In the genomic region with DNA sequence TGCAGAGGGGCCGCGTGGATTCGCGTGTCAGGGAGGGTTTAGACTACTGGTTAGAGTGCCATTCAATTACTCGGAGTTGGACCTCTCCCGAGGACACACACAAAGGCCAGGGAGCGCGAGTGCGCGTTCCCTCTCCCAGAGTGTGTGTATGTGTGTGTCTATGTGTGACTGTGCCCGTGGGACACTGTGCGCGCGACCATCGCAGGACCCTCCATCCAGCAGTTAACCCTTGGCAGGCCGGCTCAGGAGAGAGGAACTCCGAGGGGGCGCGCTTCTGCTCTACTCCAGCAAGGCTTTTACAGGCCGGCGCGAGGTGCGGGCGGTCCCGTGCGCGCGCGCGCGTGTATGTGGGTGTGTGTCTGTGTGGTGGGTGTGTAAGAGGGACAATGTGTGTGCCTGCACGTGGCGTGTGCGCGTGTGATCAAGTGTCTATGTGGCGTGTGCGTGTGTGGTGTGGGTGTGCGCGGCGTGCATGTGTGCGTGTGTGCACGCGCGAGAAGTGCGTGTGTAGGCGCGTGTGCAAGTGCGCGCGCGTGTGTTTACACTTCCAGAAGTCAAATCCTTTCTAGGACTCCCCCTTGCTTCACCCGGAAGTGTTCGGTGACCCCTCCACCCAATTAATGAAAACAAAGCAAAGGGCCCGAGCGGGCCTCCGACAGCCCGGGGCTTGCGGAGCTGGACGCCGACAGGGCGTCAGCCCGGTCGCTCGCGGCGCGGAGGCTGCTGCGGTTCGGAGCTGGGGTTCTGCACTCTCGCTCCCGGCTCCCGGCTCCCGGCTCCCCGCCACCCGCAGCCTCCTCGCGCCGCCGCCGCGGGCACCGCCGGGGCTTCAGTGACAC, we compare ENCODE assay signal across 1 cellular context.
TF ChIP-seq lines count a peak whose summit lies in the region.

No MANE protein-coding gene starts in this region.

TF ChIP-seq in H1, 55 proteins besides CTCF, POLR2A, EP300 and RAD21:
- TF ChIP-seq CBX8 (IDR thresholded peaks at IDR 0.05; ENCODE audit: borderline replicate concordance, low read depth, low read length), result peak; percentile 63; the same call in 1 of the 2 replicates
- peak; percentile 97 for TF ChIP-seq SUZ12 (IDR thresholded peaks at IDR 0.05; ENCODE audit: low read length)
- TF ChIP-seq RNF2 (IDR thresholded peaks at IDR 0.05; ENCODE audit: borderline replicate concordance, low read depth, low read length, missing control alignments, poor library complexity, severe bottlenecking), result peak; percentile 76
- TF ChIP-seq BACH1 (IDR thresholded peaks at IDR 0.05; ENCODE audit: low read length), result peak; percentile 7; the same call in 1 of the 2 replicates
- peak; percentile 25 for TF ChIP-seq KDM4A (IDR thresholded peaks at IDR 0.05; ENCODE audit: low read depth, low read length, severe bottlenecking)
- peak; percentile 21; the same call in 1 of the 2 replicates for TF ChIP-seq EGR1 (IDR thresholded peaks at IDR 0.05; ENCODE audit: borderline replicate concordance, low read depth, low read length)
- no peak for TF ChIP-seq TAF1 (IDR thresholded peaks at IDR 0.05; ENCODE audit: low read depth, low read length)
- TF ChIP-seq SP2 (IDR thresholded peaks at IDR 0.05; ENCODE audit: low read length), result no peak
- no peak; the same call in 1 of the 2 replicates for TF ChIP-seq RBBP5 (IDR thresholded peaks at IDR 0.05; ENCODE audit: borderline replicate concordance, low read depth, low read length)
- TF ChIP-seq PHF8 (conservative IDR thresholded peaks at IDR 0.05; ENCODE audit: low read depth, low read length), result no peak
- TF ChIP-seq, protein P1, sequence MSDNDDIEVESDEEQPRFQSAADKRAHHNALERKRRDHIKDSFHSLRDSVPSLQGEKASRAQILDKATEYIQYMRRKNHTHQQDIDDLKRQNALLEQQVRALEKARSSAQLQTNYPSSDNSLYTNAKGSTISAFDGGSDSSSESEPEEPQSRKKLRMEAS (IDR thresholded peaks at IDR 0.05), result 0 out of 2 replicates have a peak, but pooled peaks have one; percentile 30
- TF ChIP-seq, protein P2, sequence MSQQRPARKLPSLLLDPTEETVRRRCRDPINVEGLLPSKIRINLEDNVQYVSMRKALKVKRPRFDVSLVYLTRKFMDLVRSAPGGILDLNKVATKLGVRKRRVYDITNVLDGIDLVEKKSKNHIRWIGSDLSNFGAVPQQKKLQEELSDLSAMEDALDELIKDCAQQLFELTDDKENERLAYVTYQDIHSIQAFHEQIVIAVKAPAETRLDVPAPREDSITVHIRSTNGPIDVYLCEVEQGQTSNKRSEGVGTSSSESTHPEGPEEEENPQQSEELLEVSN (IDR thresholded peaks at IDR 0.05), result no peak
- no peak for TF ChIP-seq SRF (IDR thresholded peaks at IDR 0.05; ENCODE audit: low read depth, low read length)
- TF ChIP-seq CTBP2 (IDR thresholded peaks at IDR 0.05; ENCODE audit: borderline replicate concordance, insufficient read depth, insufficient read length, low read length), result peak; percentile 96
- no peak for TF ChIP-seq CHD2 (IDR thresholded peaks at IDR 0.05; ENCODE audit: low read length)
- peak; percentile 94 for TF ChIP-seq EZH2 (IDR thresholded peaks at IDR 0.05; ENCODE audit: low read depth, low read length, severe bottlenecking)
- TF ChIP-seq TBP (IDR thresholded peaks at IDR 0.05; ENCODE audit: low read depth, low read length), result no peak
